In genomic region chr12:57142121-57142520, GRCh38 we compare ENCODE assay signal across 20 cellular contexts. TPM values are rescaled to one million over a fixed set of nuclear protein-coding genes. Genes with fewer than 3 reads are reported as not detected.
DNase-seq lines count a peak whose midpoint lies in the region; ATAC-seq and TF ChIP-seq lines count a peak whose summit lies in the region.
"Had no signal": no experiment of that assay in that cellular context is flagged by ENCODE, and none has a peak within 500 bp of the region (broad histone marks: within the 10 kb centered on the region; RNA-seq: fewer than 3 reads in every experiment).

No MANE protein-coding gene starts in this region.

- peaks cover 78% of the 10 kb centered on the region for H3K36me3 Mint-ChIP-seq in brain
- H3K36me3 Mint-ChIP-seq in progenitor cell of endocrine pancreas (ENCODE audit: insufficient read depth) = peaks cover 25% of the 10 kb centered on the region

- ATAC-seq in left ventricle myocardium superior = peak; percentile 66
- peak in 1 of 2 donors; percentile 48 for ATAC-seq in upper lobe of left lung (ENCODE audit: low FRiP score in 2 of 2)

- H3K4me1 Mint-ChIP-seq in brain = peaks cover 56% of the 10 kb centered on the region
- H3K4me1 Mint-ChIP-seq in progenitor cell of endocrine pancreas (ENCODE audit: low read depth) = peaks cover 16% of the 10 kb centered on the region

- intact Hi-C loops in left ventricle myocardium superior (cut with micrococcal nuclease) = no loop called here

- no peaks in the 10 kb centered on the region for H3K9me3 ChIP-seq in upper lobe of left lung
- H3K9me3 ChIP-seq: colonic mucosa, SJSA1 had no signal

- peak overlapping the region in 1 of 5 experiments; percentile 46 for H3K4me3 Mint-ChIP-seq in brain
- no peak overlapping the region for H3K4me3 Mint-ChIP-seq in progenitor cell of endocrine pancreas (ENCODE audit: low read depth)

- TF ChIP-seq CTCF in brain (conservative IDR thresholded peaks at IDR 0.05) = no peak
- TF ChIP-seq CTCF in progenitor cell of endocrine pancreas (IDR thresholded peaks at IDR 0.05; ENCODE audit: unreplicated experiment) = no peak
- TF ChIP-seq CTCF in upper lobe of left lung (IDR thresholded peaks at IDR 0.05) = no peak

- 79 to 93% methylated on average over 3 to 9 of the region's 9 CpGs for WGBS in upper lobe of left lung, 2 donors

- H3K27me3 Mint-ChIP-seq in brain (no peaks in the 10 kb centered on the region), progenitor cell of endocrine pancreas (no peaks in the 10 kb centered on the region)

- H3K9me3 Mint-ChIP-seq in brain = no peaks in the 10 kb centered on the region
- H3K9me3 Mint-ChIP-seq in progenitor cell of endocrine pancreas (ENCODE audit: low read depth) = no peaks in the 10 kb centered on the region

- H3K27ac Mint-ChIP-seq in brain = peak overlapping the region; percentile 48 to 93 (median 77)
- H3K27ac Mint-ChIP-seq in progenitor cell of endocrine pancreas = peak overlapping the region; percentile 19

- H3K27me3 ChIP-seq in upper lobe of left lung = no peaks in the 10 kb centered on the region
- H3K27me3 ChIP-seq: colonic mucosa, SJSA1 had no signal

- H3K36me3 ChIP-seq in upper lobe of left lung = peaks cover 4 to 75% (median 30%) of the 10 kb centered on the region in 4 donors

- TF ChIP-seq EP300 in upper lobe of left lung (IDR thresholded peaks at IDR 0.05) = no peak

- no peak overlapping the region for H3K4me3 ChIP-seq in upper lobe of left lung
- H3K4me3 ChIP-seq: colonic mucosa, SJSA1 had no signal

- DNase-seq in left ventricle myocardium superior = peak; percentile 60
- no peak for DNase-seq in progenitor cell of endocrine pancreas (ENCODE audit: low spot score, unreplicated experiment)
- no peak for DNase-seq in upper lobe of left lung
- DNase-seq in midbrain (lab: John Stamatoyannopoulos, UW) = no peak
- DNase-seq in globus pallidus (ENCODE audit: low spot score) = no peak
- no peak for DNase-seq in NCI-H1092 (lab: John Stamatoyannopoulos, UW)
- no peak for DNase-seq in activated CD4-positive, alpha-beta T cell treated with anti-CD3 and anti-CD28 coated beads, Interleukin-2, amount 50 U/mL, for 1 hour
- DNase-seq: colonic mucosa; foreskin melanocyte; NCI-H2029 treated with DMSO at 0.1 percent for 48 hours; NCI-H510A; stimulated activated CD4-positive, alpha-beta T cell treated with anti-CD3 and anti-CD28 coated beads, Interleukin-1b, Interleukin-23, amount 100 ng/mL, for 48 hours had no signal

- H3K27ac ChIP-seq in upper lobe of left lung = peak overlapping the region in 3 of 4 donors; percentile 7 to 54 (median 10)
- H3K27ac ChIP-seq: colonic mucosa, SJSA1 had no signal

- no peak for TF ChIP-seq POLR2A in upper lobe of left lung (IDR thresholded peaks at IDR 0.05)

- H3K4me1 ChIP-seq in upper lobe of left lung = peaks cover 25 to 42% (median 38%) of the 10 kb centered on the region in 4 donors

RNA-seq across cellular contexts. Expression of gene LRP1-AS, which starts 5.3 kb away (rescaled TPM):
- polyA plus RNA-seq in brain (ENCODE audit: insufficient read depth, low read depth, low replicate concordance) = not detected
- not detected for total RNA-seq in left ventricle myocardium superior
- total RNA-seq in progenitor cell of endocrine pancreas = not detected in 2 replicates
- total RNA-seq in upper lobe of left lung = not detected
- total RNA-seq: colonic mucosa, endothelial cell of umbilical vein, lung microvascular endothelial cell, renal cortical epithelial cell, SJSA1 had no signal
- polyA plus RNA-seq: BJ, endothelial cell of umbilical vein, neural cell, thymus had no signal

RNA-seq across cellular contexts. Expression of gene LRP1, which starts 13.8 kb away (rescaled TPM):
- 56.5 TPM for polyA plus RNA-seq in brain (ENCODE audit: insufficient read depth, low read depth, low replicate concordance)
- total RNA-seq in left ventricle myocardium superior (108 TPM), progenitor cell of endocrine pancreas (93.4 and 95.7 TPM in 2 replicates), upper lobe of left lung (100 to 1,000 TPM; 137 to 504 (median 308) TPM)

RNA-seq across cellular contexts. Expression of gene STAT6, which starts 31.0 kb away (rescaled TPM):
- 8.8 TPM for polyA plus RNA-seq in brain (ENCODE audit: insufficient read depth, low read depth, low replicate concordance)
- total RNA-seq in left ventricle myocardium superior (46.1 TPM), progenitor cell of endocrine pancreas (130 and 136 TPM in 2 replicates), upper lobe of left lung (100 to 1,000 TPM; 123 to 605 (median 251) TPM)
- polyA plus RNA-seq: neural cell had no signal

RNA-seq across cellular contexts. Expression of gene NAB2, which starts 53.2 kb away (rescaled TPM):
- polyA plus RNA-seq in brain (ENCODE audit: insufficient read depth, low read depth, low replicate concordance) = 12.0 TPM
- total RNA-seq in left ventricle myocardium superior (10.9 TPM), progenitor cell of endocrine pancreas (13.4 and 13.8 TPM in 2 replicates), upper lobe of left lung (10 to 100 TPM; 18.1 to 64.9 (median 31.5) TPM)
